Comparison of ENCODE assay signal across 1 cellular context in genomic region chr12:119178544-119179334, GRCh38.
A peak's percentile ranks its signal among the peaks of the same experiment; 100 is the strongest.
TF ChIP-seq lines count a peak whose summit lies in the region.

Gene HSPB8 (plus strand): TSS chr12:119178931. CDS start chr12:119179313, 382 bp downstream.

TF ChIP-seq in H1, 55 proteins besides CTCF, POLR2A, EP300 and RAD21:
- TF ChIP-seq RFX5 (IDR thresholded peaks at IDR 0.05; ENCODE audit: borderline replicate concordance, low read depth, low read length), result no peak
- no peak for TF ChIP-seq GTF2F1 (IDR thresholded peaks at IDR 0.05; ENCODE audit: borderline replicate concordance, low read depth, low read length)
- TF ChIP-seq, protein P1, sequence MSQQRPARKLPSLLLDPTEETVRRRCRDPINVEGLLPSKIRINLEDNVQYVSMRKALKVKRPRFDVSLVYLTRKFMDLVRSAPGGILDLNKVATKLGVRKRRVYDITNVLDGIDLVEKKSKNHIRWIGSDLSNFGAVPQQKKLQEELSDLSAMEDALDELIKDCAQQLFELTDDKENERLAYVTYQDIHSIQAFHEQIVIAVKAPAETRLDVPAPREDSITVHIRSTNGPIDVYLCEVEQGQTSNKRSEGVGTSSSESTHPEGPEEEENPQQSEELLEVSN (IDR thresholded peaks at IDR 0.05), result no peak
- no peak for TF ChIP-seq RBBP5 (IDR thresholded peaks at IDR 0.05; ENCODE audit: borderline replicate concordance, low read depth, low read length)
- TF ChIP-seq GABPA (IDR thresholded peaks at IDR 0.05; ENCODE audit: borderline replicate concordance, insufficient read depth, low read length), result no peak
- TF ChIP-seq ZNF274 (IDR thresholded peaks at IDR 0.05; ENCODE audit: borderline replicate concordance, extremely low read depth, low read length), result no peak
- TF ChIP-seq TCF12 (IDR thresholded peaks at IDR 0.05; ENCODE audit: low read depth, low read length), result no peak
- TF ChIP-seq USF2 (IDR thresholded peaks at IDR 0.05; ENCODE audit: low read length), result no peak
- 0 out of 4 replicates have a peak, but pooled peaks of 1 of the 2 experiments have one; percentile 14 for TF ChIP-seq SIN3A (conservative IDR thresholded peaks at IDR 0.05 in 1 of 2, IDR thresholded peaks at IDR 0.05 in 1 of 2; ENCODE audit: low read depth in 1 of 2, low read length in 2 of 2)
- no peak for TF ChIP-seq RXRA (IDR thresholded peaks at IDR 0.05; ENCODE audit: insufficient read depth, low read depth, low read length)
- TF ChIP-seq BACH1 (IDR thresholded peaks at IDR 0.05; ENCODE audit: low read length), result no peak
- no peak for TF ChIP-seq NRF1 (IDR thresholded peaks at IDR 0.05; ENCODE audit: low read depth, low read length)
- no peak for TF ChIP-seq ASH2L (IDR thresholded peaks at IDR 0.05; ENCODE audit: low read length)
- TF ChIP-seq, protein P2, sequence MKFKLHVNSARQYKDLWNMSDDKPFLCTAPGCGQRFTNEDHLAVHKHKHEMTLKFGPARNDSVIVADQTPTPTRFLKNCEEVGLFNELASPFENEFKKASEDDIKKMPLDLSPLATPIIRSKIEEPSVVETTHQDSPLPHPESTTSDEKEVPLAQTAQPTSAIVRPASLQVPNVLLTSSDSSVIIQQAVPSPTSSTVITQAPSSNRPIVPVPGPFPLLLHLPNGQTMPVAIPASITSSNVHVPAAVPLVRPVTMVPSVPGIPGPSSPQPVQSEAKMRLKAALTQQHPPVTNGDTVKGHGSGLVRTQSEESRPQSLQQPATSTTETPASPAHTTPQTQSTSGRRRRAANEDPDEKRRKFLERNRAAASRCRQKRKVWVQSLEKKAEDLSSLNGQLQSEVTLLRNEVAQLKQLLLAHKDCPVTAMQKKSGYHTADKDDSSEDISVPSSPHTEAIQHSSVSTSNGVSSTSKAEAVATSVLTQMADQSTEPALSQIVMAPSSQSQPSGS (IDR thresholded peaks at IDR 0.05; ENCODE audit: low read length), result no peak
- TF ChIP-seq, protein P3, sequence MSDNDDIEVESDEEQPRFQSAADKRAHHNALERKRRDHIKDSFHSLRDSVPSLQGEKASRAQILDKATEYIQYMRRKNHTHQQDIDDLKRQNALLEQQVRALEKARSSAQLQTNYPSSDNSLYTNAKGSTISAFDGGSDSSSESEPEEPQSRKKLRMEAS (IDR thresholded peaks at IDR 0.05), result 0 out of 2 replicates have a peak, but pooled peaks have one; percentile 5
- TF ChIP-seq CBX5 (IDR thresholded peaks at IDR 0.05; ENCODE audit: low read depth, low read length), result no peak
- TF ChIP-seq JUN (IDR thresholded peaks at IDR 0.05; ENCODE audit: low read depth, low read length), result no peak
- TF ChIP-seq SP1 (IDR thresholded peaks at IDR 0.05; ENCODE audit: low read depth, low read length), result no peak
- TF ChIP-seq SRF (IDR thresholded peaks at IDR 0.05; ENCODE audit: low read depth, low read length), result no peak
- no peak for TF ChIP-seq YY1 (IDR thresholded peaks at IDR 0.05; ENCODE audit: low read depth, low read length)
- TF ChIP-seq HDAC2 (IDR thresholded peaks at IDR 0.05; ENCODE audit: borderline replicate concordance in 1 of 2, low read depth in 2 of 2, low read length in 2 of 2), result no peak
- 0 out of 2 replicates have a peak, but pooled peaks have one; percentile 12 for TF ChIP-seq TAF1 (IDR thresholded peaks at IDR 0.05; ENCODE audit: low read depth, low read length)
- TF ChIP-seq SP2 (IDR thresholded peaks at IDR 0.05; ENCODE audit: low read length), result no peak
- TF ChIP-seq CBX8 (IDR thresholded peaks at IDR 0.05; ENCODE audit: borderline replicate concordance, low read depth, low read length), result no peak
- TF ChIP-seq JUND (IDR thresholded peaks at IDR 0.05; ENCODE audit: low read length), result 0 out of 2 replicates have a peak, but pooled peaks have one; percentile 4
